Comparison of ENCODE assay signal across 1 cellular context in the genomic region with DNA sequence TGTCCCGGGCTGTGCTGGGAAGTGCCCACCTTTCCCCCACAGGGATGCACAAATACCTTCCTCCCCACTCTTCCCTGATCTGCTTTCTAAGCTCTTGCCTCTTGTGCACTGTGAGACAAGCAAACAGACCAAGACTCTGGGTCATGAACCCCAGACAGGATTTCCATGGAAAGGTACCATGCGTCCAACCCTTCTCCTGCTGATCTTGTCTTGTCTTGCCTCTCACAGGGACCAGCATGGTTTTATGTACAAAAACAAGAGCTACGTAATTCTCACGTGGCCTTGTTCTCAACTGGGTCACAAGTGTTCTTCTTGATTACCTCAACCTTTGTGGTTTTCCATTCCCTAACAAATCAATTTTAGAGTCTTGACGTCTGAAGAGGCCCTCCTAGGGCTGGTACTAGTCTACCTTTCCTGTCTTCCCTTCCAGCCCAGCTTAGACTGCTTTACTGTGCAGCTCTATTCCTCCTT.
TF ChIP-seq lines count a peak whose summit lies in the region.

No MANE protein-coding gene starts in this region.

TF ChIP-seq in IMR-90, 13 proteins besides CTCF, POLR2A, EP300 and RAD21 (continued from another document):
- no peak for TF ChIP-seq MAZ (IDR thresholded peaks at IDR 0.05; ENCODE audit: borderline replicate concordance, low read depth, low read length)
- TF ChIP-seq CHD1 (IDR thresholded peaks at IDR 0.05; ENCODE audit: low read depth, low read length) = no peak
- TF ChIP-seq, protein P1, sequence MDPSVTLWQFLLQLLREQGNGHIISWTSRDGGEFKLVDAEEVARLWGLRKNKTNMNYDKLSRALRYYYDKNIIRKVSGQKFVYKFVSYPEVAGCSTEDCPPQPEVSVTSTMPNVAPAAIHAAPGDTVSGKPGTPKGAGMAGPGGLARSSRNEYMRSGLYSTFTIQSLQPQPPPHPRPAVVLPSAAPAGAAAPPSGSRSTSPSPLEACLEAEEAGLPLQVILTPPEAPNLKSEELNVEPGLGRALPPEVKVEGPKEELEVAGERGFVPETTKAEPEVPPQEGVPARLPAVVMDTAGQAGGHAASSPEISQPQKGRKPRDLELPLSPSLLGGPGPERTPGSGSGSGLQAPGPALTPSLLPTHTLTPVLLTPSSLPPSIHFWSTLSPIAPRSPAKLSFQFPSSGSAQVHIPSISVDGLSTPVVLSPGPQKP (IDR thresholded peaks at IDR 0.05; ENCODE audit: borderline replicate concordance, low read depth, low read length) = no peak
- TF ChIP-seq MXI1 (IDR thresholded peaks at IDR 0.05; ENCODE audit: borderline replicate concordance, low read depth, low read length) = no peak
- TF ChIP-seq, protein P2, sequence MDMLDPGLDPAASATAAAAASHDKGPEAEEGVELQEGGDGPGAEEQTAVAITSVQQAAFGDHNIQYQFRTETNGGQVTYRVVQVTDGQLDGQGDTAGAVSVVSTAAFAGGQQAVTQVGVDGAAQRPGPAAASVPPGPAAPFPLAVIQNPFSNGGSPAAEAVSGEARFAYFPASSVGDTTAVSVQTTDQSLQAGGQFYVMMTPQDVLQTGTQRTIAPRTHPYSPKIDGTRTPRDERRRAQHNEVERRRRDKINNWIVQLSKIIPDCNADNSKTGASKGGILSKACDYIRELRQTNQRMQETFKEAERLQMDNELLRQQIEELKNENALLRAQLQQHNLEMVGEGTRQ (IDR thresholded peaks at IDR 0.05; ENCODE audit: low read depth, low read length) = no peak
- TF ChIP-seq BHLHE40 (IDR thresholded peaks at IDR 0.05; ENCODE audit: low read depth, low read length) = no peak
- no peak for TF ChIP-seq RCOR1 (IDR thresholded peaks at IDR 0.05; ENCODE audit: insufficient replicate concordance, low read length)
- no peak for TF ChIP-seq MAFK (IDR thresholded peaks at IDR 0.05; ENCODE audit: low read depth, low read length)
- no peak for TF ChIP-seq CEBPB (IDR thresholded peaks at IDR 0.05; ENCODE audit: low read depth, low read length)
- no peak for TF ChIP-seq RFX5 (IDR thresholded peaks at IDR 0.05; ENCODE audit: low read depth, low read length)
